20 cellular contexts compared by ENCODE assay signal in genomic region chr20:42688576-42688975, GRCh38.
A peak's percentile ranks its signal among the peaks of the same experiment; 100 is the strongest.
DNase-seq lines count a peak whose midpoint lies in the region; ATAC-seq and TF ChIP-seq lines count a peak whose summit lies in the region.
"Had no signal": no experiment of that assay in that cellular context is flagged by ENCODE, and none has a peak within 500 bp of the region (broad histone marks: within the 10 kb centered on the region; RNA-seq: fewer than 3 reads in every experiment).

No MANE protein-coding gene starts in this region.

- no peak for TF ChIP-seq POLR2A in breast epithelium (IDR thresholded peaks at IDR 0.05)

- H3K4me3 ChIP-seq in breast epithelium, result no peak overlapping the region
- H3K4me3 ChIP-seq: skin epidermis, transverse colon had no signal

- intact Hi-C loops in breast epithelium (cut with DNase I; ENCODE audit: low total_unique reads), result no loop called here

- no peaks in the 10 kb centered on the region for H3K36me3 ChIP-seq in breast epithelium
- H3K36me3 ChIP-seq: transverse colon had no signal

- no peaks in the 10 kb centered on the region for H3K27me3 ChIP-seq in breast epithelium
- H3K27me3 ChIP-seq: transverse colon had no signal

- H3K4me1 ChIP-seq in breast epithelium, result no peaks in the 10 kb centered on the region
- H3K4me1 ChIP-seq: transverse colon had no signal

- H3K9me3 ChIP-seq in breast epithelium, result peaks cover 0 to 14% of the 10 kb centered on the region in 2 donors
- H3K9me3 ChIP-seq: transverse colon had no signal

- no peak for TF ChIP-seq CTCF in breast epithelium (IDR thresholded peaks at IDR 0.05)

- H3K27ac ChIP-seq in breast epithelium, result no peak overlapping the region
- H3K27ac ChIP-seq: skin epidermis, transverse colon had no signal

- in situ Hi-C loops in T47D (cut with HindIII; ENCODE audit: low pct_unique_long_range_greater_than_20kb, low sequenced_read_pairs), result no loop called here

- ATAC-seq in HG03135 (IDR thresholded peaks at IDR 0.05; ENCODE audit: unreplicated experiment), result no peak
- ATAC-seq in GM19328 (IDR thresholded peaks at IDR 0.05; ENCODE audit: unreplicated experiment), result no peak
- ATAC-seq: activated naive CD4-positive, alpha-beta T cell treated with anti-CD3 and anti-CD28 coated beads, Interleukin-2, amount 50 U/mL, for 72 hours had no signal

- peak; percentile 17 to 39 for DNase-seq in T47D (ENCODE audit: low read depth in 1 of 2, low spot score in 1 of 2)
- DNase-seq in breast epithelium (ENCODE audit: low spot score in 2 of 2), result no peak
- DNase-seq in RKO (ENCODE audit: low spot score), result peak; percentile 30
- peak; percentile 38 for DNase-seq in iPS-NIHi11 (ENCODE audit: low spot score)
- DNase-seq in NOMO-1 (lab: John Stamatoyannopoulos, UW; ENCODE audit: unreplicated experiment in 2 of 2), result no peak
- DNase-seq in NCI-H1694 (lab: John Stamatoyannopoulos, UW), result no peak
- DNase-seq: activated B cell treated with CpG ODN at 0.5 μM for 24 hours; activated CD4-positive, alpha-beta T cell treated with anti-CD3 and anti-CD28 coated beads, Interleukin-2, amount 50 U/mL, for 4 hours; activated CD8-positive, alpha-beta memory T cell treated with anti-CD3 and anti-CD28 coated beads, Interleukin-2, amount 50 U/mL, for 4 hours; anterior cingulate cortex; dermis blood vessel endothelial cell; GDM1; mammary epithelial cell; NCI-H1436 treated with DMSO at 0.1 percent for 48 hours; NCI-H526; transverse colon had no signal

Comparison
In these comparisons a context has a peak if more than half of its experiments do, and no peak if none do; other contexts are left out.
1. DNase-seq: peak in T47D (2 of 2), RKO (single experiment) and iPS-NIHi11 (single experiment); none in breast epithelium (0 of 2), NOMO-1 (0 of 2) and NCI-H1694 (single experiment).